ENCODE assay signal across 8 cellular contexts in the genomic region with DNA sequence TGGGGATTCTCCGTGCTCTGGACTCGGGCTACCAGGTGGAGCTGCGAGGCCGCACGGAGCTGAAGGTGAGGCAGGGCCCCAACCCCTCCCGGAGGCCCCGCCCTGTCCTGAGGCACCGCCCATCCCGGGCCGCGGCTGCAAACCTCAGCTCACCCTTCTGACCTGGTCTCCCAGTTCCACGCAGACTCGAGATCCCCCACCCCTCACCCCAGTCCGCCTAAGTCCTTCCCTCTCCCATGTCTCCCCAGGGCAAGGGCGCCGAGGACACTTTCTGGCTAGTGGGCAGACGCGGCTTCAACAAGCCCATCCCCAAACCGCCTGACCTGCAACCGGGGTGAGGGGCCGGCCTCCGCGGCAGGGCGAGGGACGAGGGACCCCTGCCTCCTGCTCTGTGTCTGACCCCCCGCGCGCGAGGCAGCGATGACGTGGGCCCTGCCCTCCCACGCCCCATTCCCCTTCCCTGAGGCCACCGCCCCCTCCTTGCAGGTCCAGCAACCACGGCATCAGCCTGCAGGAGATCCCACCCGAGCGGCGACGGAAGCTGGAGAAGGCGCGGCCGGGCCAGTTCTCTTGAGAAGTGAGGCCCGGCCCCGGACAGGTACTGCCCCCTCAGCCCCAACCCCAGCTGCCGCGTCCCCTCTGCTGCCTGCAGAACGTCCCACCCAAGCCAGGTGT. TPM values are rescaled to one million over a fixed set of nuclear protein-coding genes. Genes with fewer than 3 reads are reported as not detected.
A peak's percentile ranks its signal among the peaks of the same experiment; 100 is the strongest.
DNase-seq lines count a peak whose midpoint lies in the region; ATAC-seq, FAIRE-seq and TF ChIP-seq lines count a peak whose summit lies in the region.

No MANE protein-coding gene starts in this region.

- peak overlapping the region; percentile 72 for H3K4me2 ChIP-seq in HepG2 (ENCODE audit: low read depth, low read length)

- H3K4me1 ChIP-seq in HepG2 (ENCODE audit: insufficient read depth, low read length), result peaks cover 21% of the 10 kb centered on the region

- H3K79me2 ChIP-seq in HepG2 (ENCODE audit: insufficient read depth, low read length), result no peaks in the 10 kb centered on the region

- H2AFZ ChIP-seq in HepG2 (ENCODE audit: low read length), result no peak overlapping the region

- H3K36me3 Mint-ChIP-seq in brain, result no peaks in the 10 kb centered on the region

- peak overlapping the region; percentile 47 to 88 (median 68) for H3K4me3 Mint-ChIP-seq in brain
- H3K4me3 Mint-ChIP-seq in stimulated activated naive CD8-positive, alpha-beta T cell treated with anti-CD3 and anti-CD28 coated beads, Interleukin-15, amount 100 ng/mL, for 72 hours, result peak overlapping the region; percentile 78 to 88

- TF ChIP-seq EP300 in HepG2 (IDR thresholded peaks at IDR 0.05; ENCODE audit: low read depth in 2 of 2, low read length in 2 of 2), result no peak
- TF ChIP-seq EP300 in HepG2 (CRISPR knock-in tag; IDR thresholded peaks at IDR 0.05; ENCODE audit: borderline replicate concordance), result no peak

- peak overlapping the region in 1 of 5 experiments; percentile 95 for H3K27ac Mint-ChIP-seq in brain
- H3K27ac Mint-ChIP-seq in stimulated activated naive CD8-positive, alpha-beta T cell treated with anti-CD3 and anti-CD28 coated beads, Interleukin-15, amount 100 ng/mL, for 72 hours, result no peak overlapping the region

- no peak for TF ChIP-seq CTCF in brain (conservative IDR thresholded peaks at IDR 0.05)
- TF ChIP-seq CTCF in HepG2 (CRISPR knock-in tag; IDR thresholded peaks at IDR 0.05), result no peak

- H3K9ac ChIP-seq in HepG2 (ENCODE audit: insufficient read depth, low read depth, low read length), result no peak overlapping the region

- no peak for TF ChIP-seq POLR2A in HepG2 (IDR thresholded peaks at IDR 0.05; ENCODE audit: insufficient read depth in 1 of 2, low read depth in 2 of 2, low read length in 2 of 2)

- no peaks in the 10 kb centered on the region for H3K36me3 ChIP-seq in HepG2 (replicated peaks in 1 of 2; ENCODE audit: control insufficient read depth in 1 of 2, insufficient read depth in 2 of 2, low read length in 2 of 2)

- peak overlapping the region in 1 of 3 experiments; percentile 25; a peak in 1 of 6 replicates for H3K4me3 ChIP-seq in HepG2 (replicated peaks in 1 of 3; ENCODE audit: insufficient read depth in 1 of 3, low read depth in 2 of 3, low read length in 3 of 3)

- H4K20me1 ChIP-seq in HepG2 (ENCODE audit: insufficient read depth, low read length), result no peaks in the 10 kb centered on the region

- intact Hi-C loops in HepG2 (cut with micrococcal nuclease; ENCODE audit: unreplicated experiment), result loop anchor here (2.0 kb wide), 1 partner anchor 41 kb away; no protein-coding TSS in a partner anchor

- no peak for ATAC-seq in HepG2
- peak; percentile 42 for ATAC-seq in stimulated activated naive CD8-positive, alpha-beta T cell treated with anti-CD3 and anti-CD28 coated beads, Interleukin-15, amount 100 ng/mL, for 72 hours
- ATAC-seq in GM21423 (IDR thresholded peaks at IDR 0.05; ENCODE audit: unreplicated experiment), result no peak

- WGBS in HepG2 (ENCODE audit: low lambda C conversion rate), result 82% methylated on average over 28 of the region's 46 CpGs

- peak; percentile 17 for DNase-seq in NCI-H1436 (lab: John Stamatoyannopoulos, UW)
- DNase-seq in NCI-H1436 treated with DMSO at 0.1 percent for 48 hours (lab: John Stamatoyannopoulos, UW), result no peak
- no peak for DNase-seq in HepG2 (ENCODE audit: low spot score)
- DNase-seq in stimulated activated naive CD8-positive, alpha-beta T cell treated with anti-CD3 and anti-CD28 coated beads, Interleukin-15, amount 100 ng/mL, for 72 hours, result no peak
- DNase-seq in SIG-M5 treated with dmso at 0.1 percent for 504 hours (lab: John Stamatoyannopoulos, UW; ENCODE audit: unreplicated experiment), result no peak
- DNase-seq in NCI-H510A (lab: John Stamatoyannopoulos, UW), result no peak

- peaks cover 0 to 2% (median 0%) of the 10 kb centered on the region in 5 experiments for H3K9me3 Mint-ChIP-seq in brain
- H3K9me3 Mint-ChIP-seq in stimulated activated naive CD8-positive, alpha-beta T cell treated with anti-CD3 and anti-CD28 coated beads, Interleukin-15, amount 100 ng/mL, for 72 hours, result no peaks in the 10 kb centered on the region

- H3K27me3 Mint-ChIP-seq in brain, result peaks cover 38% of the 10 kb centered on the region
- H3K27me3 Mint-ChIP-seq in stimulated activated naive CD8-positive, alpha-beta T cell treated with anti-CD3 and anti-CD28 coated beads, Interleukin-15, amount 100 ng/mL, for 72 hours, result peaks cover 46% of the 10 kb centered on the region

- BruUV-seq in HepG2 (replicated peaks; lab: Mats Ljungman, UMichigan), result no TSS peak

- no peak for FAIRE-seq in HepG2 (lab: Jason Lieb, UNC)

- H3K27ac ChIP-seq in HepG2 (ENCODE audit: extremely low read length, insufficient read depth, low read length), result no peak overlapping the region

- CTCF ChIA-PET in HepG2 (lab: Yijun Ruan, JAX; ENCODE audit: low intra/inter-chr PET ratio, low total read pairs), result interaction anchor here (2.0 kb wide), 1 partner anchor 42 kb away, joined by 4 read pairs; no protein-coding TSS in a partner anchor

- POLR2A ChIA-PET in HepG2 (lab: Yijun Ruan, JAX), result no interaction called here

- peaks cover 23% of the 10 kb centered on the region for H3K4me1 Mint-ChIP-seq in brain
- H3K4me1 Mint-ChIP-seq in stimulated activated naive CD8-positive, alpha-beta T cell treated with anti-CD3 and anti-CD28 coated beads, Interleukin-15, amount 100 ng/mL, for 72 hours, result peaks cover 35% of the 10 kb centered on the region

- TF ChIP-seq RAD21 in HepG2 (CRISPR knock-in tag; IDR thresholded peaks at IDR 0.05), result no peak

- H3K9me3 ChIP-seq in HepG2 (ENCODE audit: low read length), result no peaks in the 10 kb centered on the region

- in situ Hi-C loops in HepG2 (cut with HindIII; ENCODE audit: extremely low pct_ligation_motif_present, low pct_unique_long_range_greater_than_20kb), result no loop called here

- H3K27me3 ChIP-seq in HepG2 (ENCODE audit: control insufficient read depth in 1 of 2, insufficient read depth in 2 of 2, low read length in 2 of 2), result peaks cover 1 to 65% of the 10 kb centered on the region in 2 experiments

TF ChIP-seq in HepG2, 621 proteins besides CTCF, POLR2A, EP300 and RAD21:
- 0 out of 2 replicates have a peak, but pooled peaks have one; percentile 15 for TF ChIP-seq YEATS4 (CRISPR knock-in tag; IDR thresholded peaks at IDR 0.05; ENCODE audit: borderline replicate concordance)
- no peak for TF ChIP-seq ZNF83 (CRISPR knock-in tag; IDR thresholded peaks at IDR 0.05; ENCODE audit: borderline replicate concordance)
- no peak for TF ChIP-seq ZNF33A (CRISPR knock-in tag; IDR thresholded peaks at IDR 0.05; ENCODE audit: borderline replicate concordance)
TF ChIP-seq in HepG2: peak in this region for 1.

RNA-seq across cellular contexts. Expression of gene GUCY2D, which starts 13.7 kb away (rescaled TPM):
- polyA plus RNA-seq in brain (ENCODE audit: insufficient read depth, low read depth, low replicate concordance) (not detected), HepG2 (2011; rRNA removed) (not detected in 2 replicates)
- total RNA-seq in HepG2 (2016; rRNA removed; fragmentation: Illumina TruSeq; extraction: Trizol), result not detected in 2 replicates
- not detected in 2 replicates for total RNA-seq in HepG2 (2016; cell fraction: cytosol; rRNA removed; fragmentation: Illumina TruSeq; extraction: Trizol; ENCODE audit: low read depth)
- total RNA-seq in HepG2 (2016; cell fraction: insoluble cytoplasmic fraction; rRNA removed; fragmentation: Illumina TruSeq; extraction: Trizol), result not detected in 2 replicates
- not detected in 2 replicates for total RNA-seq in HepG2 (2016; cell fraction: membrane; rRNA removed; fragmentation: Illumina TruSeq; extraction: Trizol)
- total RNA-seq in HepG2 (2016; cell fraction: nucleus; rRNA removed; fragmentation: Illumina TruSeq; extraction: Trizol), result not detected in 2 replicates
- polyA plus RNA-seq in HepG2 (2011; cell fraction: cytosol; rRNA removed), result not detected in 2 replicates
- not detected in 2 replicates for polyA plus RNA-seq in HepG2 (2011; cell fraction: nucleus; rRNA removed)
- polyA plus RNA-seq in HepG2 (2012), result not detected in 2 replicates
- polyA plus RNA-seq in HepG2 (2016; cell fraction: cytosol; fragmentation: Illumina TruSeq; extraction: Trizol; ENCODE audit: low read depth), result not detected in 2 replicates
- not detected in 2 replicates for polyA plus RNA-seq in HepG2 (2016; cell fraction: insoluble cytoplasmic fraction; fragmentation: Illumina TruSeq; extraction: Trizol; ENCODE audit: low read depth)
- not detected in 2 replicates for polyA plus RNA-seq in HepG2 (2016; cell fraction: membrane; fragmentation: Illumina TruSeq; extraction: Trizol; ENCODE audit: low read depth)
- polyA plus RNA-seq in HepG2 (2016; cell fraction: nucleus; fragmentation: Illumina TruSeq; extraction: Trizol; ENCODE audit: insufficient read depth, low read depth), result not detected in 2 replicates
- polyA minus RNA-seq in HepG2 (2011; rRNA and poly(A)+ RNA removed; ENCODE audit: low replicate concordance), result 0.05 TPM in 1 of 2 replicates, not detected in the other
- polyA minus RNA-seq in HepG2 (2011; cell fraction: cytosol; rRNA and poly(A)+ RNA removed), result not detected in 2 replicates
- polyA minus RNA-seq in HepG2 (2011; cell fraction: nucleus; rRNA and poly(A)+ RNA removed), result not detected in 2 replicates

RNA-seq across cellular contexts. Expression of gene ALOX15B, which starts 22.8 kb away (rescaled TPM):
- polyA plus RNA-seq in brain (ENCODE audit: insufficient read depth, low read depth, low replicate concordance) (0.12 TPM), HepG2 (2011; rRNA removed) (not detected in 2 replicates)
- not detected in 2 replicates for total RNA-seq in HepG2 (2016; rRNA removed; fragmentation: Illumina TruSeq; extraction: Trizol)
- total RNA-seq in HepG2 (2016; cell fraction: cytosol; rRNA removed; fragmentation: Illumina TruSeq; extraction: Trizol; ENCODE audit: low read depth), result not detected in 2 replicates
- not detected in 2 replicates for total RNA-seq in HepG2 (2016; cell fraction: insoluble cytoplasmic fraction; rRNA removed; fragmentation: Illumina TruSeq; extraction: Trizol)
- total RNA-seq in HepG2 (2016; cell fraction: membrane; rRNA removed; fragmentation: Illumina TruSeq; extraction: Trizol), result not detected in 2 replicates
- total RNA-seq in HepG2 (2016; cell fraction: nucleus; rRNA removed; fragmentation: Illumina TruSeq; extraction: Trizol), result not detected in 2 replicates
- not detected in 2 replicates for polyA plus RNA-seq in HepG2 (2011; cell fraction: cytosol; rRNA removed)
- not detected in 2 replicates for polyA plus RNA-seq in HepG2 (2011; cell fraction: nucleus; rRNA removed)
- polyA plus RNA-seq in HepG2 (2012), result not detected in 2 replicates
- not detected in 2 replicates for polyA plus RNA-seq in HepG2 (2016; cell fraction: cytosol; fragmentation: Illumina TruSeq; extraction: Trizol; ENCODE audit: low read depth)
- not detected in 2 replicates for polyA plus RNA-seq in HepG2 (2016; cell fraction: insoluble cytoplasmic fraction; fragmentation: Illumina TruSeq; extraction: Trizol; ENCODE audit: low read depth)
- not detected in 2 replicates for polyA plus RNA-seq in HepG2 (2016; cell fraction: membrane; fragmentation: Illumina TruSeq; extraction: Trizol; ENCODE audit: low read depth)
- polyA plus RNA-seq in HepG2 (2016; cell fraction: nucleus; fragmentation: Illumina TruSeq; extraction: Trizol; ENCODE audit: insufficient read depth, low read depth), result not detected in 2 replicates
- 0.05 TPM in 1 of 2 replicates, not detected in the other for polyA minus RNA-seq in HepG2 (2011; rRNA and poly(A)+ RNA removed; ENCODE audit: low replicate concordance)
- not detected in 2 replicates for polyA minus RNA-seq in HepG2 (2011; cell fraction: cytosol; rRNA and poly(A)+ RNA removed)
- not detected in 2 replicates for polyA minus RNA-seq in HepG2 (2011; cell fraction: nucleus; rRNA and poly(A)+ RNA removed)
